In genomic region chr1:209516771-209517471, GRCh38 we compare ENCODE assay signal across 1 cellular context.
TF ChIP-seq lines count a peak whose summit lies in the region.

No MANE protein-coding gene starts in this region.

TF ChIP-seq in GM23338, 12 proteins besides CTCF, POLR2A, EP300 and RAD21 (continued from another document):
- no peak for TF ChIP-seq ZNF462 (CRISPR knock-in tag; IDR thresholded peaks at IDR 0.05)
- no peak for TF ChIP-seq ZNF331 (CRISPR knock-in tag; IDR thresholded peaks at IDR 0.05; ENCODE audit: low read depth)
- TF ChIP-seq ZNF114 (CRISPR knock-in tag; IDR thresholded peaks at IDR 0.05): no peak
- TF ChIP-seq STAT1 (IDR thresholded peaks at IDR 0.05; ENCODE audit: unreplicated experiment): no peak
- TF ChIP-seq JUNB (IDR thresholded peaks at IDR 0.05; ENCODE audit: unreplicated experiment): no peak
- no peak for TF ChIP-seq ETS1 (IDR thresholded peaks at IDR 0.05)
- no peak for TF ChIP-seq EZH2 (IDR thresholded peaks at IDR 0.05; ENCODE audit: low read depth, unreplicated experiment)
